ENCODE assay signal across 8 cellular contexts in genomic region chr16:30875881-30876791, GRCh38. TPM values are rescaled to one million over a fixed set of nuclear protein-coding genes. Genes with fewer than 3 reads are reported as not detected.
A peak's percentile ranks its signal among the peaks of the same experiment; 100 is the strongest.
DNase-seq lines count a peak whose midpoint lies in the region; ATAC-seq lines count a peak whose summit lies in the region.

No MANE protein-coding gene starts in this region.

- H3K27me3 ChIP-seq in iPS-20b (ENCODE audit: insufficient read depth, low read length): peaks cover 39% of the 10 kb centered on the region

- peak overlapping the region; percentile 94 for H3K27ac Mint-ChIP-seq in activated naive CD8-positive, alpha-beta T cell treated with anti-CD3 and anti-CD28 coated beads, Interleukin-2, amount 10 ng/mL, durations not matched to agents 7 days and 5 days

- H3K9me3 ChIP-seq in iPS-20b (ENCODE audit: insufficient read depth, low read depth, low read length): no peaks in the 10 kb centered on the region

- peak; percentile 26 for ATAC-seq in GM18858 (IDR thresholded peaks at IDR 0.05; ENCODE audit: unreplicated experiment)
- ATAC-seq in activated naive CD8-positive, alpha-beta T cell treated with anti-CD3 and anti-CD28 coated beads, Interleukin-2, amount 10 ng/mL, durations not matched to agents 7 days and 5 days (ENCODE audit: low read depth): no peak
- peak; percentile 60 for ATAC-seq in stimulated activated naive CD8-positive, alpha-beta T cell treated with anti-CD3 and anti-CD28 coated beads, Interleukin-15, Interleukin-2, amounts not matched to agents 100 U/mL and 50 U/mL, for 24 hours

- H3K4me3 ChIP-seq in iPS-20b (ENCODE audit: low read length): peak overlapping the region; percentile 95

- H3K4me1 ChIP-seq in iPS-20b (ENCODE audit: insufficient read depth, low read length): 0 out of 2 replicates have a peak, but pooled peaks cover 6% of the 10 kb centered on the region

- peaks cover 16% of the 10 kb centered on the region for H3K4me1 Mint-ChIP-seq in activated naive CD8-positive, alpha-beta T cell treated with anti-CD3 and anti-CD28 coated beads, Interleukin-2, amount 10 ng/mL, durations not matched to agents 7 days and 5 days

- DNase-seq in C1 segment of cervical spinal cord (lab: John Stamatoyannopoulos, UW) (peak in 8 of 14 donors; percentile 6 to 44 (median 29)), NCI-H526 treated with DMSO at 0.1 percent for 48 hours (lab: John Stamatoyannopoulos, UW) (peak; percentile 48), SK-N-DZ (ENCODE audit: low spot score) (no peak), GM19240 (ENCODE audit: insufficient read length, low spot score) (no peak)
- DNase-seq in activated naive CD8-positive, alpha-beta T cell treated with anti-CD3 and anti-CD28 coated beads, Interleukin-2, amount 10 ng/mL, durations not matched to agents 7 days and 5 days: peak; percentile 57
- peak; percentile 44 for DNase-seq in stimulated activated naive CD8-positive, alpha-beta T cell treated with anti-CD3 and anti-CD28 coated beads, Interleukin-15, Interleukin-2, amounts not matched to agents 100 U/mL and 50 U/mL, for 24 hours

- H3K36me3 ChIP-seq in iPS-20b (ENCODE audit: insufficient read depth, low read depth, low read length): no peaks in the 10 kb centered on the region

- no peaks in the 10 kb centered on the region for H3K9me3 Mint-ChIP-seq in activated naive CD8-positive, alpha-beta T cell treated with anti-CD3 and anti-CD28 coated beads, Interleukin-2, amount 10 ng/mL, durations not matched to agents 7 days and 5 days

- H3K4me3 Mint-ChIP-seq in activated naive CD8-positive, alpha-beta T cell treated with anti-CD3 and anti-CD28 coated beads, Interleukin-2, amount 10 ng/mL, durations not matched to agents 7 days and 5 days: peak overlapping the region; percentile 98

- H3K27me3 Mint-ChIP-seq in activated naive CD8-positive, alpha-beta T cell treated with anti-CD3 and anti-CD28 coated beads, Interleukin-2, amount 10 ng/mL, durations not matched to agents 7 days and 5 days: no peaks in the 10 kb centered on the region

- POLR2A ChIA-PET in activated naive CD8-positive, alpha-beta T cell treated with anti-CD3 and anti-CD28 coated beads, Interleukin-2, amount 10 ng/mL, durations not matched to agents 7 days and 5 days (lab: Charles Lee): interaction anchor here (1.0 to 6.1 kb wide), 9 partner anchors 15 to 105 kb away, joined by 3 to 82 read pairs (median 11); partner anchors contain the start of genes BCL7C and CTF1

- peak overlapping the region; percentile 97 for H3K27ac ChIP-seq in iPS-20b (ENCODE audit: low read length)

- H3K36me3 Mint-ChIP-seq in activated naive CD8-positive, alpha-beta T cell treated with anti-CD3 and anti-CD28 coated beads, Interleukin-2, amount 10 ng/mL, durations not matched to agents 7 days and 5 days: peaks cover 12% of the 10 kb centered on the region

- peak overlapping the region; percentile 99 for H3K9ac ChIP-seq in iPS-20b (ENCODE audit: low read depth, low read length)

RNA-seq across cellular contexts. Expression of gene BCL7C, which starts 17.7 kb away (rescaled TPM):
- 10 to 100 TPM; 31.1 to 31.8 TPM for total RNA-seq in activated naive CD8-positive, alpha-beta T cell treated with anti-CD3 and anti-CD28 coated beads, Interleukin-2, amount 10 ng/mL, durations not matched to agents 7 days and 5 days
- 21.8 and 27.0 TPM in 2 replicates for polyA plus RNA-seq in SK-N-DZ (2014; cell fraction: cytosol; rRNA removed)
- polyA plus RNA-seq in SK-N-DZ (2014; cell fraction: nucleus; rRNA removed): 14.7 and 24.2 TPM in 2 replicates

RNA-seq across cellular contexts. Expression of gene CTF1, which starts 20.3 kb away (rescaled TPM):
- under 1 TPM; 0.19 to 0.37 TPM for total RNA-seq in activated naive CD8-positive, alpha-beta T cell treated with anti-CD3 and anti-CD28 coated beads, Interleukin-2, amount 10 ng/mL, durations not matched to agents 7 days and 5 days
- polyA plus RNA-seq in SK-N-DZ (2014; cell fraction: cytosol; rRNA removed): 0.10 and 0.60 TPM in 2 replicates
- 0.13 TPM in 1 of 2 replicates, not detected in the other for polyA plus RNA-seq in SK-N-DZ (2014; cell fraction: nucleus; rRNA removed)

RNA-seq across cellular contexts. Expression of gene FBXL19, which starts 47.2 kb away (rescaled TPM):
- 10 to 100 TPM; 20.1 to 24.4 TPM for total RNA-seq in activated naive CD8-positive, alpha-beta T cell treated with anti-CD3 and anti-CD28 coated beads, Interleukin-2, amount 10 ng/mL, durations not matched to agents 7 days and 5 days
- polyA plus RNA-seq in SK-N-DZ (2014; cell fraction: cytosol; rRNA removed): 29.6 and 48.9 TPM in 2 replicates
- 36.6 and 41.0 TPM in 2 replicates for polyA plus RNA-seq in SK-N-DZ (2014; cell fraction: nucleus; rRNA removed)

Comparison
In these comparisons a context has a peak if more than half of its experiments do, and no peak if none do; other contexts are left out.
1. DNase-seq: peak in C1 segment of cervical spinal cord (8 of 14), NCI-H526 treated with DMSO at 0.1 percent for 48 hours (single experiment), activated naive CD8-positive, alpha-beta T cell treated with anti-CD3 and anti-CD28 coated beads, Interleukin-2, amount 10 ng/mL, durations not matched to agents 7 days and 5 days (single experiment) and stimulated activated naive CD8-positive, alpha-beta T cell treated with anti-CD3 and anti-CD28 coated beads, Interleukin-15, Interleukin-2, amounts not matched to agents 100 U/mL and 50 U/mL, for 24 hours (single experiment); none in SK-N-DZ (single experiment) and GM19240 (single experiment).